1 cellular context compared by ENCODE assay signal in genomic region chr12:123472438-123472849, GRCh38.
TF ChIP-seq lines count a peak whose summit lies in the region.

No MANE protein-coding gene starts in this region.

TF ChIP-seq in HepG2, 621 proteins besides CTCF, POLR2A, EP300 and RAD21 (continued from another document and continues in another):
- TF ChIP-seq ZXDC (CRISPR knock-in tag; IDR thresholded peaks at IDR 0.05) (peak; percentile 81; the same call in 1 of the 2 replicates), ZNF558 (CRISPR knock-in tag; IDR thresholded peaks at IDR 0.05; ENCODE audit: borderline replicate concordance) (peak; percentile 90; the same call in 1 of the 2 replicates), KLF16 (CRISPR knock-in tag; IDR thresholded peaks at IDR 0.05) (0 out of 4 replicates have a peak, but pooled peaks of 1 of the 2 experiments have one; percentile 48), CREM (IDR thresholded peaks at IDR 0.05) (peak; percentile 62; the same call in 1 of the 2 replicates), CREM (CRISPR knock-in tag; IDR thresholded peaks at IDR 0.05) (no peak), JUNB (CRISPR knock-in tag; IDR thresholded peaks at IDR 0.05; ENCODE audit: borderline replicate concordance) (0 out of 2 replicates have a peak, but pooled peaks have one; percentile 49), TRIM24 (CRISPR knock-in tag; IDR thresholded peaks at IDR 0.05) (no peak), FOXA1 (IDR thresholded peaks at IDR 0.05) (no peak), FOXA1 (CRISPR knock-in tag; IDR thresholded peaks at IDR 0.05) (peak; percentile 63), BHLHE40 (IDR thresholded peaks at IDR 0.05; ENCODE audit: low read length) (peak; percentile 85), MAX (IDR thresholded peaks at IDR 0.05) (peak; percentile 84), HMG20B (CRISPR knock-in tag; conservative IDR thresholded peaks at IDR 0.05) (0 out of 2 replicates have a peak, but pooled peaks have one; percentile 39), MEIS2 (CRISPR knock-in tag; IDR thresholded peaks at IDR 0.05) (peak; percentile 89; the same call in 1 of the 2 replicates), GATAD1 (CRISPR knock-in tag; IDR thresholded peaks at IDR 0.05) (peak; percentile 55), RELA (CRISPR knock-in tag; IDR thresholded peaks at IDR 0.05) (0 out of 2 replicates have a peak, but pooled peaks have one; percentile 77), HDAC1 (CRISPR knock-in tag; IDR thresholded peaks at IDR 0.05) (peak; percentile 95), ZFP1 (CRISPR knock-in tag; IDR thresholded peaks at IDR 0.05) (0 out of 2 replicates have a peak, but pooled peaks have one; percentile 48), AGO1 (IDR thresholded peaks at IDR 0.05; ENCODE audit: low read depth, low read length, poor library complexity, severe bottlenecking) (no peak), ZNF142 (CRISPR knock-in tag; IDR thresholded peaks at IDR 0.05) (peak; percentile 52; the same call in 1 of the 2 replicates), ZBTB4 (CRISPR knock-in tag; IDR thresholded peaks at IDR 0.05; ENCODE audit: borderline replicate concordance) (peak; percentile 92), ZNF407 (CRISPR knock-in tag; IDR thresholded peaks at IDR 0.05; ENCODE audit: not compliant biosample characterization) (no peak), ZHX2 (IDR thresholded peaks at IDR 0.05; ENCODE audit: low read depth) (0 out of 2 replicates have a peak, but pooled peaks have one; percentile 34), ZHX2 (CRISPR knock-in tag; IDR thresholded peaks at IDR 0.05; ENCODE audit: borderline replicate concordance) (0 out of 2 replicates have a peak, but pooled peaks have one; percentile 43), FOXC1 (CRISPR knock-in tag; IDR thresholded peaks at IDR 0.05; ENCODE audit: borderline replicate concordance) (peak; percentile 89), ZNF430 (CRISPR knock-in tag; IDR thresholded peaks at IDR 0.05) (peak; percentile 69; the same call in 1 of the 2 replicates), ATAD3A (CRISPR knock-in tag; IDR thresholded peaks at IDR 0.05) (no peak), ZMYM2 (CRISPR knock-in tag; IDR thresholded peaks at IDR 0.05) (peak; percentile 74; the same call in 1 of the 2 replicates)
